10 cellular contexts compared by ENCODE assay signal in the genomic region with DNA sequence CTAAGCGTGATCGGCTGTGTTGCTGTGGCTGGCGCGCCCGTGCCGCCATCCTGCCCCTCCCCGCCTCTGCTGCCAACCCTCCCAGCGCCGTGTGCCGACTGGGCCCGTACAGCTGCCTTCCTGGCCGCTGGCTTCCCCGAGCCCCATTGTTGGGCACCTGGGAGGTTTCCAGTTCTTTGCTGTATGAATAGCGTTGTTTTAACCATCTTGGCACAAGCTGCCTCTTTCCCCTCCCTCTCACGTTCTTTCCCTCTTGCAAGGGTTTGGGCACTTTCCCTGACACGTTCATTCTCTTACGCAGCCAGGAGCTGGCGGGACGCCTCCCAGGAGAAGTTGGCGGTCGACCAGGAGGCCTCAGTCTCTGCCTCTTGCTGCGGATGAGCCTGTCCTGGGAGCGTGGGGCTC. TPM values are rescaled to one million over a fixed set of nuclear protein-coding genes. Genes with fewer than 3 reads are reported as not detected.
A peak's percentile ranks its signal among the peaks of the same experiment; 100 is the strongest.
DNase-seq lines count a peak whose midpoint lies in the region; ATAC-seq and TF ChIP-seq lines count a peak whose summit lies in the region.
"Had no signal": no experiment of that assay in that cellular context is flagged by ENCODE, and none has a peak within 500 bp of the region (broad histone marks: within the 10 kb centered on the region; RNA-seq: fewer than 3 reads in every experiment).

No MANE protein-coding gene starts in this region.

- no peaks in the 10 kb centered on the region for H3K9me3 ChIP-seq in stomach

- peak overlapping the region; percentile 50 to 86 (median 65) for H3K27ac ChIP-seq in stomach

- H3K4me1 ChIP-seq in stomach: peaks cover 19 to 70% (median 50%) of the 10 kb centered on the region in 4 donors

- 11 to 26% (median 20%) methylated on average over 22 to 23 of the region's 23 CpGs for WGBS in stomach, 5 donors

- intact Hi-C loops in left ventricle myocardium superior (cut with micrococcal nuclease): no loop called here
- intact Hi-C loops in stomach (cut with DNase I; ENCODE audit: low total_unique reads): no loop called here

- ATAC-seq in left ventricle myocardium superior: peak; percentile 78
- no peak for ATAC-seq in HG02973 (IDR thresholded peaks at IDR 0.05; ENCODE audit: unreplicated experiment)
- ATAC-seq: stimulated activated naive CD8-positive, alpha-beta T cell treated with anti-CD3 and anti-CD28 coated beads, Interleukin-15, Interleukin-2, amounts not matched to agents 100 U/mL and 50 U/mL, for 24 hours had no signal

- peaks cover 0 to 4% (median 0%) of the 10 kb centered on the region in 3 donors for H3K27me3 ChIP-seq in stomach

- TF ChIP-seq CTCF in stomach (IDR thresholded peaks at IDR 0.05): no peak

- peak; percentile 21 for TF ChIP-seq EP300 in stomach (IDR thresholded peaks at IDR 0.05)

- no peaks in the 10 kb centered on the region for H3K36me3 ChIP-seq in stomach

- H3K4me3 ChIP-seq in stomach: no peak overlapping the region

- no peak for TF ChIP-seq POLR2A in stomach (IDR thresholded peaks at IDR 0.05)

- DNase-seq in GM03348 (ENCODE audit: low spot score) (peak; percentile 79), anterior cingulate cortex (lab: John Stamatoyannopoulos, UW) (peak in 57 of 58 donors; percentile 12 to 93 (median 76)), left ventricle myocardium superior (peak; percentile 81), stomach (peak; percentile 91), NCI-H2227 treated with DMSO at 0.1 percent for 48 hours (lab: John Stamatoyannopoulos, UW) (no peak), D341Med (ENCODE audit: low spot score) (no peak), NCI-H82 (lab: John Stamatoyannopoulos, UW) (no peak)
- DNase-seq: NCI-H1694 treated with DMSO at 0.1 percent for 48 hours; stimulated activated naive CD8-positive, alpha-beta T cell treated with anti-CD3 and anti-CD28 coated beads, Interleukin-15, Interleukin-2, amounts not matched to agents 100 U/mL and 50 U/mL, for 24 hours had no signal

RNA-seq across cellular contexts. Expression of gene RXRA, which starts 43.1 kb away (rescaled TPM):
- total RNA-seq in left ventricle myocardium superior (90.8 TPM), stomach (10 to 100 TPM; 14.0 to 68.4 (median 35.9) TPM)
- 10 to 100 TPM; 17.4 to 34.1 (median 24.4) TPM for polyA plus RNA-seq in stomach

Comparison
In these comparisons a context has a peak if more than half of its experiments do, and no peak if none do; other contexts are left out.
1. DNase-seq: peak in GM03348 (single experiment), anterior cingulate cortex (57 of 58), left ventricle myocardium superior (single experiment) and stomach (single experiment); none in NCI-H2227 treated with DMSO at 0.1 percent for 48 hours (single experiment), D341Med (single experiment) and NCI-H82 (single experiment).